In genomic region chr19:12777217-12778019, GRCh38 we compare ENCODE assay signal across 8 cellular contexts. TPM values are rescaled to one million over a fixed set of nuclear protein-coding genes. Genes with fewer than 3 reads are reported as not detected.
A peak's percentile ranks its signal among the peaks of the same experiment; 100 is the strongest.
DNase-seq lines count a peak whose midpoint lies in the region; ATAC-seq and TF ChIP-seq lines count a peak whose summit lies in the region.

No MANE protein-coding gene starts in this region.

- DNase-seq in LoVo (ENCODE audit: low spot score) (peak; percentile 72), SK-N-DZ (ENCODE audit: low spot score) (peak; percentile 77), glutamatergic neuron (peak; percentile 91), nucleus accumbens (lab: John Stamatoyannopoulos, UW) (peak in 52 of 56 donors; percentile 22 to 87 (median 69)), thoracic aorta (ENCODE audit: low spot score) (no peak)

- H3K4me1 Mint-ChIP-seq in activated naive CD4-positive, alpha-beta T cell treated with anti-CD3 and anti-CD28 coated beads, Interleukin-2, amount 50 U/mL, for 24 hours: peaks cover 37% of the 10 kb centered on the region
- H3K4me1 Mint-ChIP-seq in glutamatergic neuron (ENCODE audit: low read depth, unreplicated experiment): peaks cover 13% of the 10 kb centered on the region

- peak overlapping the region; percentile 94 to 95 for H3K27ac ChIP-seq in thoracic aorta

- no peaks in the 10 kb centered on the region for H3K36me3 ChIP-seq in thoracic aorta

- peak overlapping the region; percentile 77 for H3K27ac Mint-ChIP-seq in activated naive CD4-positive, alpha-beta T cell treated with anti-CD3 and anti-CD28 coated beads, Interleukin-2, amount 50 U/mL, for 24 hours
- H3K27ac Mint-ChIP-seq in glutamatergic neuron (ENCODE audit: unreplicated experiment): peak overlapping the region; percentile 98

- TF ChIP-seq CTCF in GM12875 (IDR thresholded peaks at IDR 0.05; ENCODE audit: borderline replicate concordance, insufficient read depth, low read depth, low read length): peak; percentile 95
- TF ChIP-seq CTCF in glutamatergic neuron (IDR thresholded peaks at IDR 0.05; ENCODE audit: partially characterized antibody, unreplicated experiment): peak; percentile 96
- peak; percentile 95 for TF ChIP-seq CTCF in thoracic aorta (IDR thresholded peaks at IDR 0.05)

- H3K9me3 Mint-ChIP-seq in activated naive CD4-positive, alpha-beta T cell treated with anti-CD3 and anti-CD28 coated beads, Interleukin-2, amount 50 U/mL, for 24 hours: no peaks in the 10 kb centered on the region
- H3K9me3 Mint-ChIP-seq in glutamatergic neuron (ENCODE audit: unreplicated experiment): peaks cover 12% of the 10 kb centered on the region

- no peaks in the 10 kb centered on the region for H3K27me3 ChIP-seq in thoracic aorta (replicated peaks; ENCODE audit: insufficient read depth)

- peaks cover 13 to 63% of the 10 kb centered on the region in 2 donors for H3K4me1 ChIP-seq in thoracic aorta (ENCODE audit: control insufficient read depth in 1 of 2, low read depth in 2 of 2)

- H3K27me3 Mint-ChIP-seq in activated naive CD4-positive, alpha-beta T cell treated with anti-CD3 and anti-CD28 coated beads, Interleukin-2, amount 50 U/mL, for 24 hours: no peaks in the 10 kb centered on the region
- peaks cover 4% of the 10 kb centered on the region for H3K27me3 Mint-ChIP-seq in glutamatergic neuron (ENCODE audit: unreplicated experiment)

- H3K36me3 Mint-ChIP-seq in activated naive CD4-positive, alpha-beta T cell treated with anti-CD3 and anti-CD28 coated beads, Interleukin-2, amount 50 U/mL, for 24 hours: no peaks in the 10 kb centered on the region
- H3K36me3 Mint-ChIP-seq in glutamatergic neuron (ENCODE audit: unreplicated experiment): no peaks in the 10 kb centered on the region

- H3K4me3 ChIP-seq in GM12875 (ENCODE audit: low read depth, low read length) (peak overlapping the region; percentile 51), thoracic aorta (peak overlapping the region; percentile 85)

- peak overlapping the region; percentile 83 for H3K4me3 Mint-ChIP-seq in activated naive CD4-positive, alpha-beta T cell treated with anti-CD3 and anti-CD28 coated beads, Interleukin-2, amount 50 U/mL, for 24 hours
- H3K4me3 Mint-ChIP-seq in glutamatergic neuron (ENCODE audit: unreplicated experiment): peak overlapping the region; percentile 94

- no peaks in the 10 kb centered on the region for H3K9me3 ChIP-seq in thoracic aorta

- ATAC-seq in thoracic aorta (ENCODE audit: insufficient number of reproducible peaks, low FRiP score, low read depth) (peak; percentile 31), HG03139 (IDR thresholded peaks at IDR 0.05; ENCODE audit: unreplicated experiment) (no peak)

RNA-seq across cellular contexts. Expression of gene HOOK2, which starts 2.1 kb away (rescaled TPM):
- 27.5 and 33.1 TPM in 2 replicates for polyA plus RNA-seq in SK-N-DZ (2014; cell fraction: cytosol; rRNA removed)
- 78.9 and 107 TPM in 2 replicates for polyA plus RNA-seq in SK-N-DZ (2014; cell fraction: nucleus; rRNA removed)
- 40.1 TPM for total RNA-seq in glutamatergic neuron (ENCODE audit: unreplicated experiment)
- total RNA-seq in thoracic aorta: 100 to 1,000 TPM in 1 of 2 donors, 10 to 100 TPM in 1; 22.6 to 102 TPM

RNA-seq across cellular contexts. Expression of gene JUNB, which starts 13.9 kb away (rescaled TPM):
- polyA plus RNA-seq in SK-N-DZ (2014; cell fraction: cytosol; rRNA removed): 29.4 and 37.6 TPM in 2 replicates
- polyA plus RNA-seq in SK-N-DZ (2014; cell fraction: nucleus; rRNA removed): 49.1 and 66.1 TPM in 2 replicates
- total RNA-seq in glutamatergic neuron (ENCODE audit: unreplicated experiment) (24.9 TPM), thoracic aorta (1,000 to 10,000 TPM in 1 of 2 donors, 100 to 1,000 TPM in 1; 698 to 2,087 TPM)

RNA-seq across cellular contexts. Expression of gene PRDX2, which starts 24.2 kb away (rescaled TPM):
- 767 and 849 TPM in 2 replicates for polyA plus RNA-seq in SK-N-DZ (2014; cell fraction: cytosol; rRNA removed)
- polyA plus RNA-seq in SK-N-DZ (2014; cell fraction: nucleus; rRNA removed): 377 and 409 TPM in 2 replicates
- total RNA-seq in glutamatergic neuron (ENCODE audit: unreplicated experiment) (671 TPM), thoracic aorta (100 to 1,000 TPM; 107 to 235 TPM)

RNA-seq across cellular contexts. Expression of gene THSD8, which starts 24.5 kb away (rescaled TPM):
- not detected in 2 replicates for polyA plus RNA-seq in SK-N-DZ (2014; cell fraction: cytosol; rRNA removed)
- polyA plus RNA-seq in SK-N-DZ (2014; cell fraction: nucleus; rRNA removed): not detected in 2 replicates
- total RNA-seq in glutamatergic neuron (ENCODE audit: unreplicated experiment) (14.4 TPM), thoracic aorta (not detected)

RNA-seq across cellular contexts. Expression of gene BEST2, which starts 25.8 kb away (rescaled TPM):
- not detected in 2 replicates for polyA plus RNA-seq in SK-N-DZ (2014; cell fraction: cytosol; rRNA removed)
- 0.13 TPM in 1 of 2 replicates, not detected in the other for polyA plus RNA-seq in SK-N-DZ (2014; cell fraction: nucleus; rRNA removed)
- total RNA-seq in glutamatergic neuron (ENCODE audit: unreplicated experiment) (not detected), thoracic aorta (not detected)

Comparison
In these comparisons a context has a peak if more than half of its experiments do, and no peak if none do; other contexts are left out.
1. RNA of gene JUNB, which starts 13.9 kb away (total RNA-seq): 698 to 2,087 TPM in thoracic aorta; 24.9 TPM in glutamatergic neuron (single experiment); every median in the first group is over 10 times any median in the second.
2. Peak in every context shown above with its lines, with median percentiles within 50 percentile points of each other: CTCF ChIP-seq.